1 cellular context compared by ENCODE assay signal in the genomic region with DNA sequence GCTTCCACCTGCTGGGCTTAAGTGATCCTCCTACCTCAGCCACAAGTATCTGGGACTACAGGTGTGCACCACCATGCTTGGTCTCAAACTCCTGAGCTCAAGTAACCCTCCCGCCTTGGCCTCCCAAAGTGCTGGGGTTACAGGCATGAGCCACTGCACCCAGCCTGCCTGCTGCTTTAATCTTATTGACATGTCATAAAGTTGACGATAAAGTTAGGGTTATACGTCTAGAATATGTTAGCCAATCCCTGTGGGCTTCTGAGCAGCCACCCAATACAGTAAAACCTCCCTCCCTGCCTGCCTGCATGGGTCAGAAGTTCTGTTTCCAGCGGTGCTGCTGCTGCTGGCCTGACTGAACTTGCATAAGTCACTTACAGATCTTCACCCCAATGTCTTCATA.
TF ChIP-seq lines count a peak whose summit lies in the region.

No MANE protein-coding gene starts in this region.

TF ChIP-seq in H1, 55 proteins besides CTCF, POLR2A, EP300 and RAD21:
- no peak for TF ChIP-seq SIRT6 (IDR thresholded peaks at IDR 0.05; ENCODE audit: low read length)
- TF ChIP-seq SP2 (IDR thresholded peaks at IDR 0.05; ENCODE audit: low read length) = no peak
- TF ChIP-seq KDM5A (IDR thresholded peaks at IDR 0.05; ENCODE audit: low read length) = no peak
- no peak for TF ChIP-seq FOSL1 (IDR thresholded peaks at IDR 0.05; ENCODE audit: insufficient read depth, low read depth, low read length)
- no peak for TF ChIP-seq KDM4A (IDR thresholded peaks at IDR 0.05; ENCODE audit: low read depth, low read length, severe bottlenecking)
- no peak for TF ChIP-seq POLR2AphosphoS5 (IDR thresholded peaks at IDR 0.05; ENCODE audit: low read depth, low read length)
- TF ChIP-seq SP1 (IDR thresholded peaks at IDR 0.05; ENCODE audit: low read depth, low read length) = no peak
- no peak for TF ChIP-seq CREB1 (IDR thresholded peaks at IDR 0.05)
- TF ChIP-seq CBX8 (IDR thresholded peaks at IDR 0.05; ENCODE audit: borderline replicate concordance, low read depth, low read length) = no peak
- no peak for TF ChIP-seq SP4 (IDR thresholded peaks at IDR 0.05; ENCODE audit: low read length)
- TF ChIP-seq CHD1 (IDR thresholded peaks at IDR 0.05; ENCODE audit: low read depth, low read length) = no peak
- no peak for TF ChIP-seq SIX5 (IDR thresholded peaks at IDR 0.05; ENCODE audit: low read depth, low read length)
- TF ChIP-seq CEBPB (IDR thresholded peaks at IDR 0.05; ENCODE audit: low read depth, low read length) = no peak
- TF ChIP-seq GTF2F1 (IDR thresholded peaks at IDR 0.05; ENCODE audit: borderline replicate concordance, low read depth, low read length) = no peak
- no peak for TF ChIP-seq ZNF274 (IDR thresholded peaks at IDR 0.05; ENCODE audit: borderline replicate concordance, extremely low read depth, low read length)
- TF ChIP-seq POU5F1 (IDR thresholded peaks at IDR 0.05; ENCODE audit: low read depth, low read length) = no peak
- TF ChIP-seq KDM1A (IDR thresholded peaks at IDR 0.05; ENCODE audit: borderline replicate concordance, low read length) = no peak
- TF ChIP-seq, protein P1, sequence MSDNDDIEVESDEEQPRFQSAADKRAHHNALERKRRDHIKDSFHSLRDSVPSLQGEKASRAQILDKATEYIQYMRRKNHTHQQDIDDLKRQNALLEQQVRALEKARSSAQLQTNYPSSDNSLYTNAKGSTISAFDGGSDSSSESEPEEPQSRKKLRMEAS (IDR thresholded peaks at IDR 0.05) = no peak
TF ChIP-seq in H1: peak in this region for 0.
